ENCODE assay signal across 8 cellular contexts in genomic region chr16:50665128-50665878, GRCh38. TPM values are rescaled to one million over a fixed set of nuclear protein-coding genes. Genes with fewer than 3 reads are reported as not detected.
A peak's percentile ranks its signal among the peaks of the same experiment; 100 is the strongest.
DNase-seq lines count a peak whose midpoint lies in the region; ATAC-seq, FAIRE-seq and TF ChIP-seq lines count a peak whose summit lies in the region.

No MANE protein-coding gene starts in this region.

- peaks cover 4% of the 10 kb centered on the region for H3K36me3 Mint-ChIP-seq in stimulated activated naive CD8-positive, alpha-beta T cell treated with anti-CD3 and anti-CD28 coated beads, Interleukin-15, Interleukin-2, amounts not matched to agents 100 ng/mL and 50 ng/mL, for 24 hours (ENCODE audit: low read depth)

- CTCF ChIA-PET in RWPE1 (lab: Yijun Ruan, JAX): interaction anchor here (0.5 to 2.7 kb wide), 42 partner anchors 9 to 835 kb away, joined by 3 to 14 read pairs (median 4); partner anchors contain the start of genes BRD7 and CNEP1R1

- peaks cover 38% of the 10 kb centered on the region for H3K4me1 Mint-ChIP-seq in stimulated activated naive CD8-positive, alpha-beta T cell treated with anti-CD3 and anti-CD28 coated beads, Interleukin-15, Interleukin-2, amounts not matched to agents 100 ng/mL and 50 ng/mL, for 24 hours (ENCODE audit: low read depth)

- H3K27me3 Mint-ChIP-seq in stimulated activated naive CD8-positive, alpha-beta T cell treated with anti-CD3 and anti-CD28 coated beads, Interleukin-15, Interleukin-2, amounts not matched to agents 100 ng/mL and 50 ng/mL, for 24 hours: no peaks in the 10 kb centered on the region

- no peaks in the 10 kb centered on the region for H3K27me3 ChIP-seq in neuron (ENCODE audit: insufficient read depth, low read length)

- H3K9me3 ChIP-seq in neuron (ENCODE audit: low read length): no peaks in the 10 kb centered on the region

- H3K36me3 ChIP-seq in neuron (ENCODE audit: insufficient read depth, low read length): no peaks in the 10 kb centered on the region

- in situ Hi-C loops in G401 (cut with HindIII; ENCODE audit: low sequenced_read_pairs): no loop called here

- peak; percentile 31 for FAIRE-seq in frontal cortex (lab: Jason Lieb, UNC)

- peaks cover 2% of the 10 kb centered on the region for H3K4me1 ChIP-seq in neuron (ENCODE audit: insufficient read depth, low read length)

- H3K4me3 Mint-ChIP-seq in stimulated activated naive CD8-positive, alpha-beta T cell treated with anti-CD3 and anti-CD28 coated beads, Interleukin-15, Interleukin-2, amounts not matched to agents 100 ng/mL and 50 ng/mL, for 24 hours: peak overlapping the region; percentile 64

- DNase-seq in G401 (ENCODE audit: low spot score): peak; percentile 59
- DNase-seq in HUDEP-2 (lab: John Stamatoyannopoulos, UW; ENCODE audit: unreplicated experiment in 76 of 76): peak in 60 of 76 experiments; percentile 2 to 83 (median 45)
- peak; percentile 80 for DNase-seq in RWPE1 (ENCODE audit: low spot score)
- peak; percentile 48 to 85 (median 73) for DNase-seq in activated naive CD4-positive, alpha-beta T cell (lab: John Stamatoyannopoulos, UW)
- DNase-seq in frontal cortex (ENCODE audit: low spot score in 2 of 2): peak; percentile 57 to 81

- peak overlapping the region; percentile 76 for H3K27ac Mint-ChIP-seq in stimulated activated naive CD8-positive, alpha-beta T cell treated with anti-CD3 and anti-CD28 coated beads, Interleukin-15, Interleukin-2, amounts not matched to agents 100 ng/mL and 50 ng/mL, for 24 hours

- no peak overlapping the region for H3K4me3 ChIP-seq in neuron (ENCODE audit: low read length)

- ATAC-seq in HG03175 (IDR thresholded peaks at IDR 0.05; ENCODE audit: unreplicated experiment): no peak

- peak; percentile 88 for TF ChIP-seq CTCF in RWPE1 (conservative IDR thresholded peaks at IDR 0.05; ENCODE audit: low read depth)

- peak overlapping the region; percentile 55 for H2AFZ ChIP-seq in neuron (ENCODE audit: low read depth, low read length)

- H3K27ac ChIP-seq in RWPE1: no peak overlapping the region

- peaks cover 5% of the 10 kb centered on the region for H3K9me3 Mint-ChIP-seq in stimulated activated naive CD8-positive, alpha-beta T cell treated with anti-CD3 and anti-CD28 coated beads, Interleukin-15, Interleukin-2, amounts not matched to agents 100 ng/mL and 50 ng/mL, for 24 hours

- POLR2A ChIA-PET in RWPE1 (lab: Yijun Ruan, JAX; ENCODE audit: low non-redundant PET): no interaction called here

RNA-seq across cellular contexts. Expression of gene SNX20, which starts 15.8 kb away (rescaled TPM):
- not detected in 2 replicates for total RNA-seq in G401 (2014; rRNA removed; shearing (Covaris generic))
- under 0.01 TPM for total RNA-seq in frontal cortex

RNA-seq across cellular contexts. Expression of gene NOD2, which starts 28.1 kb away (rescaled TPM):
- not detected in 2 replicates for total RNA-seq in G401 (2014; rRNA removed; shearing (Covaris generic))
- under 0.01 TPM for total RNA-seq in frontal cortex
